8 cellular contexts compared by ENCODE assay signal in the genomic region with DNA sequence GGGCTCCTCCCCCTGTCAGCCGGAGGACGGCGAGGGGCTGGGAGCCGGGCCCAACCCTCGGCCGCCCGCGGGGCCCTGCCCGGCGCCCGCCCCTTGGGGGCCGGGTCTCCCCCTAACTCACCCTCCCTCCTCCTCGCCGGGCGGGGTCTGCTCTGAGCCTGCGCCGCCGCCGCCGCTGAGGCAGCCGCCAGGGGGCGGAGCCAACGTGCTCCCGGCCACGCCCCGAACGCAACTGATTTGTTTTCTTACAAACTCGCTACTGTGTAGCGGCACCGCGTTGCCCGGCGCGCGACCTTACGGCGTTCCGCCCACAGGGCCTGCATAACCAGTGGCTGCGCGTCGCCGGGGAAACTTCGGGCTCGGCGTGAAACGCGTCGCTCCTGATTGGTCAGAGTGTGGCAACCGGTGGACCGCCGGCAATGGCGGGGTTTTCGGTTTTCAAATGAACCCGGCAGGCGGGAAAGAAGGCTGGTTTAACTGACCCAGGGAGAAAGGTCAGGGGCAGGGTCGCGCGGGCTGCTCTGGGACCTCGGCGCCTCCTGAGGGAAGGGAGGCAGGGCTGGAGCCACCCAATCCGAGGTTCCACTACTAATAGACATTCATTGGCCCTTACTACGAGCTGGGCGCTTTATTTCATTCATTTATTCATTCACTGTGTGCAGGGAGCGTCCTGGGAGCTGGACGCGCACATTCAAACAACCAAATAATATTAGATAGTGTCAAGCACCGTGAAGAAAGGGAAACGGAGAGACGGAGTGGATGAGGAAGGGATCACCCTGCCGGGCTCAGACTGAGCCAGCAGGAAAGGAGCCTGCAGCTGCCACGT. TPM values are rescaled to one million over a fixed set of nuclear protein-coding genes. Genes with fewer than 3 reads are reported as not detected.
DNase-seq lines count a peak whose midpoint lies in the region; ATAC-seq and TF ChIP-seq lines count a peak whose summit lies in the region.

A gene (minus strand): TSS at position 154 of the 826 bp plus-strand sequence. CDS start 326 bp downstream, outside the sequence.

- H3K27me3 ChIP-seq in parathyroid adenoma (ENCODE audit: control insufficient read depth, insufficient read depth, low read length) (no peaks in the 10 kb centered on the region), transverse colon (no peaks in the 10 kb centered on the region)

- intact Hi-C loops in Right ventricle myocardium superior (cut with DNase I) (loop anchor here (5.0 kb wide), 1 partner anchor 167 kb away; a partner anchor contains a TSS), transverse colon (cut with DNase I; ENCODE audit: low total_unique reads) (loop anchor here (2.0 to 10.0 kb wide), 2 partner anchors 64 to 268 kb away; a partner anchor contains a TSS)

- H3K4me1 ChIP-seq in parathyroid adenoma: peaks cover 14% of the 10 kb centered on the region
- peaks cover 26 to 50% (median 35%) of the 10 kb centered on the region in 4 donors for H3K4me1 ChIP-seq in transverse colon

- peak within 1 kb of the TSS; percentile 45 for H2AFZ ChIP-seq in parathyroid adenoma

- H3K36me3 ChIP-seq in parathyroid adenoma (ENCODE audit: control insufficient read depth, insufficient read depth, low read length) (no peaks in the 10 kb centered on the region), transverse colon (no peaks in the 10 kb centered on the region)

- in situ Hi-C loops in transverse colon (cut with MboI; ENCODE audit: low pct_ligation_motif_present in 1 of 4, low pct_unique_long_range_greater_than_20kb in 1 of 4, low sequenced_read_pairs in 3 of 4): no loop called here

- H3K9ac ChIP-seq in parathyroid adenoma: no peak within 1 kb of the TSS

- peak; percentile 55 for TF ChIP-seq POLR2A in transverse colon (IDR thresholded peaks at IDR 0.05)

- H3K79me2 ChIP-seq in parathyroid adenoma: no peaks in the 10 kb centered on the region

- no peak within 1 kb of the TSS for H3K27ac ChIP-seq in parathyroid adenoma
- peak within 1 kb of the TSS; percentile 88 to 96 (median 90) for H3K27ac ChIP-seq in transverse colon

- ATAC-seq in HG02759 (IDR thresholded peaks at IDR 0.05; ENCODE audit: unreplicated experiment) (peak; percentile 71), Right ventricle myocardium superior (ENCODE audit: poor library complexity) (peak; percentile 89)

- no peak for TF ChIP-seq EP300 in transverse colon (IDR thresholded peaks at IDR 0.05; ENCODE audit: low read depth)

- peak within 1 kb of the TSS; percentile 76 for H3K4me3 ChIP-seq in GM12865 (ENCODE audit: low read depth, low read length)
- peak within 1 kb of the TSS; percentile 53 for H3K4me3 ChIP-seq in parathyroid adenoma (ENCODE audit: low read depth, low read length)
- peak within 1 kb of the TSS; percentile 52 to 73 (median 65) for H3K4me3 ChIP-seq in transverse colon

- TF ChIP-seq CTCF in GM12865 (IDR thresholded peaks at IDR 0.05; ENCODE audit: insufficient read depth, low read depth, low read length, missing control alignments): no peak
- peak; percentile 68 for TF ChIP-seq CTCF in parathyroid adenoma (IDR thresholded peaks at IDR 0.05)
- peak; percentile 29 to 77 (median 59) for TF ChIP-seq CTCF in transverse colon (IDR thresholded peaks at IDR 0.05)

- WGBS in transverse colon (ENCODE audit: low coverage in 1 of 2), 2 donors: 0 to 2% methylated on average over 8 to 54 of the region's 71 CpGs

- DNase-seq in GM12865 (ENCODE audit: low read depth) (peak; percentile 100), NCI-H1417 (lab: John Stamatoyannopoulos, UW) (peak; percentile 98 to 100 (median 100)), SW 1271 (lab: John Stamatoyannopoulos, UW) (peak; percentile 95 to 99), Right ventricle myocardium superior (peak; percentile 100), transverse colon (peak; percentile 100)
- DNase-seq in activated naive CD8-positive, alpha-beta T cell treated with anti-CD3 and anti-CD28 coated beads, Interleukin-2, amount 50 U/mL, for 16 hours (ENCODE audit: low read depth, low spot score): peak; percentile 99

- H3K9me3 ChIP-seq in parathyroid adenoma (ENCODE audit: control insufficient read depth, low read length) (no peaks in the 10 kb centered on the region), transverse colon (no peaks in the 10 kb centered on the region)

- H3K4me2 ChIP-seq in parathyroid adenoma (ENCODE audit: low read length): peak within 1 kb of the TSS; percentile 74

RNA-seq across cellular contexts. Expression of the gene that starts here (rescaled TPM):
- total RNA-seq in Right ventricle myocardium superior (6.9 TPM), transverse colon (10 to 100 TPM in 1 of 4 donors, 1 to 10 TPM in 3; 4.9 to 11.4 (median 7.1) TPM)
